ENCODE assay signal across 17 cellular contexts in genomic region chr20:47719625-47720024, GRCh38.
"Had no signal": no experiment of that assay in that cellular context is flagged by ENCODE, and none has a peak within 500 bp of the region (broad histone marks: within the 10 kb centered on the region; RNA-seq: fewer than 3 reads in every experiment).

No MANE protein-coding gene starts in this region.

- H3K9me3 ChIP-seq: gastrocnemius medialis, tibial nerve had no signal

- H3K36me3 Mint-ChIP-seq: activated naive CD4-positive, alpha-beta T cell treated with anti-CD3 and anti-CD28 coated beads, Interleukin-2, amount 10 ng/mL, durations not matched to agents 7 days and 5 days had no signal

- H3K27ac Mint-ChIP-seq: activated CD4-positive, alpha-beta memory T cell treated with anti-CD3 and anti-CD28 coated beads, Interleukin-2, amount 10 ng/mL, durations not matched to agents 7 days and 5 days; activated CD4-positive, alpha-beta T cell treated with anti-CD3 and anti-CD28 coated beads, Interleukin-2, amount 10 ng/mL, durations not matched to agents 24 days and 14 days; activated naive CD4-positive, alpha-beta T cell treated with anti-CD3 and anti-CD28 coated beads, Interleukin-2, amount 10 ng/mL, durations not matched to agents 7 days and 5 days; brain; effector memory CD8-positive, alpha-beta T cell; stimulated activated naive CD8-positive, alpha-beta T cell treated with anti-CD3 and anti-CD28 coated beads, Interleukin-15, Interleukin-2, amounts not matched to agents 100 ng/mL and 50 ng/mL, for 24 hours; T-helper 2 cell treated with Interferon-gamma antibody and Interleukin-4, amounts not matched to agents 5 μg/mL and 100 μg/mL, for 36 hours had no signal

- H3K27me3 ChIP-seq: gastrocnemius medialis, tibial nerve had no signal

- DNase-seq: activated CD4-positive, alpha-beta memory T cell treated with anti-CD3 and anti-CD28 coated beads, Interleukin-2, amount 10 ng/mL, durations not matched to agents 7 days and 5 days; activated CD4-positive, alpha-beta T cell treated with anti-CD3 and anti-CD28 coated beads, Interleukin-2, amount 10 ng/mL, durations not matched to agents 24 days and 14 days; activated effector memory CD4-positive, alpha-beta T cell treated with anti-CD3 and anti-CD28 coated beads, Interleukin-2, amount 50 U/mL, for 16 hours; activated naive CD4-positive, alpha-beta T cell treated with anti-CD3 and anti-CD28 coated beads, Interleukin-2, amount 10 ng/mL, durations not matched to agents 7 days and 5 days; effector memory CD8-positive, alpha-beta T cell; gastrocnemius medialis; head of caudate nucleus; islet precursor cell; left cardiac atrium; mesenchymal stem cell; nucleus accumbens; right cardiac atrium; stimulated activated CD4-positive, alpha-beta T cell treated with anti-CD3 and anti-CD28 coated beads, Interleukin-1b, Interleukin-23, amount 100 ng/mL, for 48 hours had no signal

- H3K9me3 Mint-ChIP-seq: activated CD4-positive, alpha-beta memory T cell treated with anti-CD3 and anti-CD28 coated beads, Interleukin-2, amount 10 ng/mL, durations not matched to agents 7 days and 5 days; activated CD4-positive, alpha-beta T cell treated with anti-CD3 and anti-CD28 coated beads, Interleukin-2, amount 10 ng/mL, durations not matched to agents 24 days and 14 days; activated naive CD4-positive, alpha-beta T cell treated with anti-CD3 and anti-CD28 coated beads, Interleukin-2, amount 10 ng/mL, durations not matched to agents 7 days and 5 days; effector memory CD8-positive, alpha-beta T cell; stimulated activated naive CD8-positive, alpha-beta T cell treated with anti-CD3 and anti-CD28 coated beads, Interleukin-15, Interleukin-2, amounts not matched to agents 100 ng/mL and 50 ng/mL, for 24 hours; T-helper 2 cell treated with Interferon-gamma antibody and Interleukin-4, amounts not matched to agents 5 μg/mL and 100 μg/mL, for 36 hours had no signal

- H3K4me3 ChIP-seq: gastrocnemius medialis, tibial nerve had no signal

- H3K36me3 ChIP-seq: gastrocnemius medialis, tibial nerve had no signal

- H3K4me3 Mint-ChIP-seq: activated CD4-positive, alpha-beta memory T cell treated with anti-CD3 and anti-CD28 coated beads, Interleukin-2, amount 10 ng/mL, durations not matched to agents 7 days and 5 days; activated CD4-positive, alpha-beta T cell treated with anti-CD3 and anti-CD28 coated beads, Interleukin-2, amount 10 ng/mL, durations not matched to agents 24 days and 14 days; activated naive CD4-positive, alpha-beta T cell treated with anti-CD3 and anti-CD28 coated beads, Interleukin-2, amount 10 ng/mL, durations not matched to agents 7 days and 5 days; brain; effector memory CD8-positive, alpha-beta T cell; stimulated activated naive CD8-positive, alpha-beta T cell treated with anti-CD3 and anti-CD28 coated beads, Interleukin-15, Interleukin-2, amounts not matched to agents 100 ng/mL and 50 ng/mL, for 24 hours; T-helper 2 cell treated with Interferon-gamma antibody and Interleukin-4, amounts not matched to agents 5 μg/mL and 100 μg/mL, for 36 hours had no signal
